Comparison of ENCODE assay signal across 1 cellular context in the genomic region with DNA sequence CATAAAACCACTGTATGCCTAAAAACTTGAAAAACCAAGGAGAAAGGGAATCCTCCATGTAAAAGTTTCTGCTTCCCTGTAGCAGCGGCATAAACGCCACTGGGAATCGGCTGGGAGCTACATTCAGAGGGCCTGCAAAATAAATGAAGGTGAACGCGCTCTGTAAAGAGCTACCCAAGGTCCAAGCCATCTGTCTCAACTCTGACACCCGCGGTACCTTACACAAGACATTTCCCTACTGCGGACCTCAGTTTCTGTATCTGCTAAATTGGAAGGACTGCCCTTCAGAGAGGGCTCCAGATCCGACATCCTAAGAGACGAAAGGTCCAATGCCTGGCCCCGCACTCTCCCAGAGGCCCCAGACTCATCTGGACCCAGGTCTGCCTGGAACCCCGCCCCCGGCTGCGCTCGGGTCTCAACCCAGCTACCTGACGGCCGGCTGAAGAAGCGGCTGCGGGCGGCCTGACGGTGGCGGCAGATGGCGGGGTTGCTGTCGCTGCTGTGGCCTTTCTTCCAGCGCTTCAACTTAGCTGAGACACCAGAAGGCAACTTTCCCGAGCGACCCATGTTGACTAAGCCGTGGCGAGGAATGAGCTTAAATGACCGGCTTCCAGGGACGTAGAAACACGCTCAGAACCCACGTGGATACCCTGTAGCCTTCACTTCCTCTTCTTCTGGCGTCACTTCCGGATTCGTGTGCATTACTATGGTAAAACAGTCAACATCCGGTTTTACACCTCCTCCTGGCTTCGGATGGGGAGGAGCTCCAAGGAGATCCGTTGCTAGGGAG.
A peak's percentile ranks its signal among the peaks of the same experiment; 100 is the strongest.
TF ChIP-seq lines count a peak whose summit lies in the region.

A gene with protein sequence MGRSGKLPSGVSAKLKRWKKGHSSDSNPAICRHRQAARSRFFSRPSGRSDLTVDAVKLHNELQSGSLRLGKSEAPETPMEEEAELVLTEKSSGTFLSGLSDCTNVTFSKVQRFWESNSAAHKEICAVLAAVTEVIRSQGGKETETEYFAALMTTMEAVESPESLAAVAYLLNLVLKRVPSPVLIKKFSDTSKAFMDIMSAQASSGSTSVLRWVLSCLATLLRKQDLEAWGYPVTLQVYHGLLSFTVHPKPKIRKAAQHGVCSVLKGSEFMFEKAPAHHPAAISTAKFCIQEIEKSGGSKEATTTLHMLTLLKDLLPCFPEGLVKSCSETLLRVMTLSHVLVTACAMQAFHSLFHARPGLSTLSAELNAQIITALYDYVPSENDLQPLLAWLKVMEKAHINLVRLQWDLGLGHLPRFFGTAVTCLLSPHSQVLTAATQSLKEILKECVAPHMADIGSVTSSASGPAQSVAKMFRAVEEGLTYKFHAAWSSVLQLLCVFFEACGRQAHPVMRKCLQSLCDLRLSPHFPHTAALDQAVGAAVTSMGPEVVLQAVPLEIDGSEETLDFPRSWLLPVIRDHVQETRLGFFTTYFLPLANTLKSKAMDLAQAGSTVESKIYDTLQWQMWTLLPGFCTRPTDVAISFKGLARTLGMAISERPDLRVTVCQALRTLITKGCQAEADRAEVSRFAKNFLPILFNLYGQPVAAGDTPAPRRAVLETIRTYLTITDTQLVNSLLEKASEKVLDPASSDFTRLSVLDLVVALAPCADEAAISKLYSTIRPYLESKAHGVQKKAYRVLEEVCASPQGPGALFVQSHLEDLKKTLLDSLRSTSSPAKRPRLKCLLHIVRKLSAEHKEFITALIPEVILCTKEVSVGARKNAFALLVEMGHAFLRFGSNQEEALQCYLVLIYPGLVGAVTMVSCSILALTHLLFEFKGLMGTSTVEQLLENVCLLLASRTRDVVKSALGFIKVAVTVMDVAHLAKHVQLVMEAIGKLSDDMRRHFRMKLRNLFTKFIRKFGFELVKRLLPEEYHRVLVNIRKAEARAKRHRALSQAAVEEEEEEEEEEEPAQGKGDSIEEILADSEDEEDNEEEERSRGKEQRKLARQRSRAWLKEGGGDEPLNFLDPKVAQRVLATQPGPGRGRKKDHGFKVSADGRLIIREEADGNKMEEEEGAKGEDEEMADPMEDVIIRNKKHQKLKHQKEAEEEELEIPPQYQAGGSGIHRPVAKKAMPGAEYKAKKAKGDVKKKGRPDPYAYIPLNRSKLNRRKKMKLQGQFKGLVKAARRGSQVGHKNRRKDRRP (N-terminal part only) (minus strand): TSS at position 676 of the 790 bp plus-strand sequence. CDS start 109 bp downstream, at position 567.

TF ChIP-seq in K562, 482 proteins besides CTCF, POLR2A, EP300 and RAD21 (continued from another document and continues in another):
- TF ChIP-seq, protein P1, sequence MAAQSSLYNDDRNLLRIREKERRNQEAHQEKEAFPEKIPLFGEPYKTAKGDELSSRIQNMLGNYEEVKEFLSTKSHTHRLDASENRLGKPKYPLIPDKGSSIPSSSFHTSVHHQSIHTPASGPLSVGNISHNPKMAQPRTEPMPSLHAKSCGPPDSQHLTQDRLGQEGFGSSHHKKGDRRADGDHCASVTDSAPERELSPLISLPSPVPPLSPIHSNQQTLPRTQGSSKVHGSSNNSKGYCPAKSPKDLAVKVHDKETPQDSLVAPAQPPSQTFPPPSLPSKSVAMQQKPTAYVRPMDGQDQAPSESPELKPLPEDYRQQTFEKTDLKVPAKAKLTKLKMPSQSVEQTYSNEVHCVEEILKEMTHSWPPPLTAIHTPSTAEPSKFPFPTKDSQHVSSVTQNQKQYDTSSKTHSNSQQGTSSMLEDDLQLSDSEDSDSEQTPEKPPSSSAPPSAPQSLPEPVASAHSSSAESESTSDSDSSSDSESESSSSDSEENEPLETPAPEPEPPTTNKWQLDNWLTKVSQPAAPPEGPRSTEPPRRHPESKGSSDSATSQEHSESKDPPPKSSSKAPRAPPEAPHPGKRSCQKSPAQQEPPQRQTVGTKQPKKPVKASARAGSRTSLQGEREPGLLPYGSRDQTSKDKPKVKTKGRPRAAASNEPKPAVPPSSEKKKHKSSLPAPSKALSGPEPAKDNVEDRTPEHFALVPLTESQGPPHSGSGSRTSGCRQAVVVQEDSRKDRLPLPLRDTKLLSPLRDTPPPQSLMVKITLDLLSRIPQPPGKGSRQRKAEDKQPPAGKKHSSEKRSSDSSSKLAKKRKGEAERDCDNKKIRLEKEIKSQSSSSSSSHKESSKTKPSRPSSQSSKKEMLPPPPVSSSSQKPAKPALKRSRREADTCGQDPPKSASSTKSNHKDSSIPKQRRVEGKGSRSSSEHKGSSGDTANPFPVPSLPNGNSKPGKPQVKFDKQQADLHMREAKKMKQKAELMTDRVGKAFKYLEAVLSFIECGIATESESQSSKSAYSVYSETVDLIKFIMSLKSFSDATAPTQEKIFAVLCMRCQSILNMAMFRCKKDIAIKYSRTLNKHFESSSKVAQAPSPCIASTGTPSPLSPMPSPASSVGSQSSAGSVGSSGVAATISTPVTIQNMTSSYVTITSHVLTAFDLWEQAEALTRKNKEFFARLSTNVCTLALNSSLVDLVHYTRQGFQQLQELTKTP (IDR thresholded peaks at IDR 0.05; ENCODE audit: low read depth in 1 of 2, partially characterized antibody in 2 of 2) = no peak
- TF ChIP-seq, protein P2, sequence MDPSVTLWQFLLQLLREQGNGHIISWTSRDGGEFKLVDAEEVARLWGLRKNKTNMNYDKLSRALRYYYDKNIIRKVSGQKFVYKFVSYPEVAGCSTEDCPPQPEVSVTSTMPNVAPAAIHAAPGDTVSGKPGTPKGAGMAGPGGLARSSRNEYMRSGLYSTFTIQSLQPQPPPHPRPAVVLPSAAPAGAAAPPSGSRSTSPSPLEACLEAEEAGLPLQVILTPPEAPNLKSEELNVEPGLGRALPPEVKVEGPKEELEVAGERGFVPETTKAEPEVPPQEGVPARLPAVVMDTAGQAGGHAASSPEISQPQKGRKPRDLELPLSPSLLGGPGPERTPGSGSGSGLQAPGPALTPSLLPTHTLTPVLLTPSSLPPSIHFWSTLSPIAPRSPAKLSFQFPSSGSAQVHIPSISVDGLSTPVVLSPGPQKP (CRISPR knock-in tag; IDR thresholded peaks at IDR 0.05) = no peak
- TF ChIP-seq HDAC3 (IDR thresholded peaks at IDR 0.05; ENCODE audit: borderline replicate concordance, partially characterized antibody) (no peak), ZNF24 (IDR thresholded peaks at IDR 0.05) (no peak), ZNF224 (CRISPR knock-in tag; IDR thresholded peaks at IDR 0.05) (no peak), ZNF316 (IDR thresholded peaks at IDR 0.05) (no peak), ZSCAN29 (IDR thresholded peaks at IDR 0.05) (no peak), ZBTB1 (CRISPR knock-in tag; IDR thresholded peaks at IDR 0.05; ENCODE audit: borderline replicate concordance, low read depth) (no peak), NCOA1 (IDR thresholded peaks at IDR 0.05; ENCODE audit: low read depth) (no peak), HDAC2 (IDR thresholded peaks at IDR 0.05) (peak; percentile 98), ZNF766 (CRISPR knock-in tag; conservative IDR thresholded peaks at IDR 0.05) (no peak), RFX1 (IDR thresholded peaks at IDR 0.05) (peak; percentile 98), SIX5 (IDR thresholded peaks at IDR 0.05; ENCODE audit: borderline replicate concordance in 1 of 2, insufficient read depth in 1 of 2, low read depth in 1 of 2, low read length in 2 of 2) (no peak), GABPB1 (CRISPR knock-in tag; IDR thresholded peaks at IDR 0.05) (peak; percentile 93), ATF7 (IDR thresholded peaks at IDR 0.05) (peak; percentile 73; the same call in 1 of the 2 replicates), SOX6 (IDR thresholded peaks at IDR 0.05) (no peak), SNRNP70 (optimal IDR thresholded peaks at IDR 0.05; ENCODE audit: low read depth, low read length) (no peak), SP1 (CRISPR knock-in tag; IDR thresholded peaks at IDR 0.05) (peak; percentile 3; the same call in 1 of the 2 replicates), KLF13 (tag; IDR thresholded peaks at IDR 0.05; ENCODE audit: borderline replicate concordance, low read depth) (no peak)
- TF ChIP-seq, protein P3, sequence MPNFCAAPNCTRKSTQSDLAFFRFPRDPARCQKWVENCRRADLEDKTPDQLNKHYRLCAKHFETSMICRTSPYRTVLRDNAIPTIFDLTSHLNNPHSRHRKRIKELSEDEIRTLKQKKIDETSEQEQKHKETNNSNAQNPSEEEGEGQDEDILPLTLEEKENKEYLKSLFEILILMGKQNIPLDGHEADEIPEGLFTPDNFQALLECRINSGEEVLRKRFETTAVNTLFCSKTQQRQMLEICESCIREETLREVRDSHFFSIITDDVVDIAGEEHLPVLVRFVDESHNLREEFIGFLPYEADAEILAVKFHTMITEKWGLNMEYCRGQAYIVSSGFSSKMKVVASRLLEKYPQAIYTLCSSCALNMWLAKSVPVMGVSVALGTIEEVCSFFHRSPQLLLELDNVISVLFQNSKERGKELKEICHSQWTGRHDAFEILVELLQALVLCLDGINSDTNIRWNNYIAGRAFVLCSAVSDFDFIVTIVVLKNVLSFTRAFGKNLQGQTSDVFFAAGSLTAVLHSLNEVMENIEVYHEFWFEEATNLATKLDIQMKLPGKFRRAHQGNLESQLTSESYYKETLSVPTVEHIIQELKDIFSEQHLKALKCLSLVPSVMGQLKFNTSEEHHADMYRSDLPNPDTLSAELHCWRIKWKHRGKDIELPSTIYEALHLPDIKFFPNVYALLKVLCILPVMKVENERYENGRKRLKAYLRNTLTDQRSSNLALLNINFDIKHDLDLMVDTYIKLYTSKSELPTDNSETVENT (CRISPR knock-in tag; IDR thresholded peaks at IDR 0.05) = no peak
- TF ChIP-seq, protein P4, sequence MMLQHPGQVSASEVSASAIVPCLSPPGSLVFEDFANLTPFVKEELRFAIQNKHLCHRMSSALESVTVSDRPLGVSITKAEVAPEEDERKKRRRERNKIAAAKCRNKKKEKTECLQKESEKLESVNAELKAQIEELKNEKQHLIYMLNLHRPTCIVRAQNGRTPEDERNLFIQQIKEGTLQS (IDR thresholded peaks at IDR 0.05) = peak; percentile 33; the same call in 1 of the 2 replicates
- TF ChIP-seq, protein P4 (CRISPR knock-in tag; conservative IDR thresholded peaks at IDR 0.05) = no peak
- TF ChIP-seq, protein P5, sequence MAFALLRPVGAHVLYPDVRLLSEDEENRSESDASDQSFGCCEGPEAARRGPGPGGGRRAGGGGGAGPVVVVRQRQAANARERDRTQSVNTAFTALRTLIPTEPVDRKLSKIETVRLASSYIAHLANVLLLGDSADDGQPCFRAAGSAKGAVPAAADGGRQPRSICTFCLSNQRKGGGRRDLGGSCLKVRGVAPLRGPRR (CRISPR knock-in tag; IDR thresholded peaks at IDR 0.05) = no peak
- TF ChIP-seq, protein P6, sequence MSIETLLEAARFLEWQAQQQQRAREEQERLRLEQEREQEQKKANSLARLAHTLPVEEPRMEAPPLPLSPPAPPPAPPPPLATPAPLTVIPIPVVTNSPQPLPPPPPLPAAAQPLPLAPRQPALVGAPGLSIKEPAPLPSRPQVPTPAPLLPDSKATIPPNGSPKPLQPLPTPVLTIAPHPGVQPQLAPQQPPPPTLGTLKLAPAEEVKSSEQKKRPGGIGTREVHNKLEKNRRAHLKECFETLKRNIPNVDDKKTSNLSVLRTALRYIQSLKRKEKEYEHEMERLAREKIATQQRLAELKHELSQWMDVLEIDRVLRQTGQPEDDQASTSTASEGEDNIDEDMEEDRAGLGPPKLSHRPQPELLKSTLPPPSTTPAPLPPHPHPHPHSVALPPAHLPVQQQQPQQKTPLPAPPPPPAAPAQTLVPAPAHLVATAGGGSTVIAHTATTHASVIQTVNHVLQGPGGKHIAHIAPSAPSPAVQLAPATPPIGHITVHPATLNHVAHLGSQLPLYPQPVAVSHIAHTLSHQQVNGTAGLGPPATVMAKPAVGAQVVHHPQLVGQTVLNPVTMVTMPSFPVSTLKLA (conservative IDR thresholded peaks at IDR 0.05) = peak; percentile 99
- TF ChIP-seq, protein P7, sequence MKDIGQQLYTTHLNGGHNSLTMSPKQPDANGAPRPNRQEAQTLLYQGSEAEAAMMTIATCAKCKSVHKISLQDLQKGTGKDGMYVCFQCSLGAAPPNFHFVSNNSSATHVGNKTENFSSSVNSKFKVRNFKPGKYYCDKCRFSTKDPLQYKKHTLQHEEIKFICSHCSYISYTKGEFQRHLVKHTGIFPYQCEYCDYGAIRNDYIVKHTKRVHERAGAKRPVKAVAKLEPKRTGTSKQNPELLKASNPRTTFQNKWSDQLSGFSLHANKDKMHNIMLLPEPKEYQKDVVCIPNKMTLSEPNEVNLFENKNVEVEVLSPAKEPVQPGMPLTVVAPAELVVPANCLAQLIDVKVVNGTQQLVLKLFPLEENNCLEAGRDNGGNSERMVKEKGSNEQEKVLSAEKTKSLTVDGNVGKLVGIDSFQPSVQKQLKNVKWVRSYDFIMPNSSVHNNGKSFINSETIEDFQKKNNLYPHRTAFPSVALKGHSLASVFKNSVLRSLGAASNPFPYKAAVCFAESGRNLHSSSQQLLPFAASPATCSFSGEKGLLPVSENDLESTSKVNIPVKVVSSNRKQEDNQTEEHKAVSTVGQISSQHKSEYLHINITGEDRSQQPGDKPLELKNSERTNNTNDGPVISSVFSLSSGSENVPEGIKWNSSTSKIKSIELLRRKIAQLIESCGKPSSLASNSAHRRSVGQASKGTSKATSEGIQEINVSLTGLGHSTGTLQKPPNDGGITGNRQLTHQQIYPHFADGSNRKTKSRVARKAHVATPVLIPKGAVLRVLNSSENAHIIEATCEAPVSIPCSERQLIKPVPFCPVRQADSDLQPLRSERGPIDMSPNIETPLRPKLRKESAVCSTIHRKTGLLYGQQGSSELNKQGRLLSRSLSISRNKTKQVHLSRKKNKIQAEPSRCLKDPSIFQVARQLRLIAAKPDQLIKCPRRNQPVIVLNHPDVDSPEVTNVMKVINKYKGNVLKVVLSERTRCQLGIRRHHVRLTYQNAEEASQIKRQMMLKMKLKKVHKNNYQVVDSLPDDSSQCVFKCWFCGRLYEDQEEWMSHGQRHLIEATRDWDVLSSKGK (CRISPR knock-in tag; IDR thresholded peaks at IDR 0.05) = no peak
- TF ChIP-seq, protein P8, sequence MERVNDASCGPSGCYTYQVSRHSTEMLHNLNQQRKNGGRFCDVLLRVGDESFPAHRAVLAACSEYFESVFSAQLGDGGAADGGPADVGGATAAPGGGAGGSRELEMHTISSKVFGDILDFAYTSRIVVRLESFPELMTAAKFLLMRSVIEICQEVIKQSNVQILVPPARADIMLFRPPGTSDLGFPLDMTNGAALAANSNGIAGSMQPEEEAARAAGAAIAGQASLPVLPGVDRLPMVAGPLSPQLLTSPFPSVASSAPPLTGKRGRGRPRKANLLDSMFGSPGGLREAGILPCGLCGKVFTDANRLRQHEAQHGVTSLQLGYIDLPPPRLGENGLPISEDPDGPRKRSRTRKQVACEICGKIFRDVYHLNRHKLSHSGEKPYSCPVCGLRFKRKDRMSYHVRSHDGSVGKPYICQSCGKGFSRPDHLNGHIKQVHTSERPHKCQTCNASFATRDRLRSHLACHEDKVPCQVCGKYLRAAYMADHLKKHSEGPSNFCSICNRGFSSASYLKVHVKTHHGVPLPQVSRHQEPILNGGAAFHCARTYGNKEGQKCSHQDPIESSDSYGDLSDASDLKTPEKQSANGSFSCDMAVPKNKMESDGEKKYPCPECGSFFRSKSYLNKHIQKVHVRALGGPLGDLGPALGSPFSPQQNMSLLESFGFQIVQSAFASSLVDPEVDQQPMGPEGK (CRISPR knock-in tag; IDR thresholded peaks at IDR 0.05; ENCODE audit: borderline replicate concordance) = no peak
